Comparison of ENCODE assay signal across 14 cellular contexts in the genomic region with DNA sequence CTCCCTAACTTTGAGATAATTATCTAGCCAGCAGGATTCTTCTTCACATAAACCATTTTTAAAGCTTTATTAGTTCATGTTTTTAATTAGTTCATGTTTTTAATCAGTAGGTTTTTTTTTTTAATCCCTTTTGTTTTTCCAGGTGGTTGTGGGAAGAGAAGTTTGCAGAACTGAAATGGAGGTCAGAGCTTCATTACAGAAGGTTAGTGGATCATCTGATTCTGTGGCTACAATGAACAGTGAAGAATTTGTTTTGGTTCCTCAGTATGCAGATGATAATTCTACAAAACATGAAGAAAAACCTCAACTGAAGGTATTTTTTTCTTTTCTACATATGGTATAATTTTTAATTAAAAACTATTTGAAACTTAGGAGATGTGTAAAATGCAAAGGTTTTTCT.
"Had no signal": no experiment of that assay in that cellular context is flagged by ENCODE, and none has a peak within 500 bp of the region (broad histone marks: within the 10 kb centered on the region; RNA-seq: fewer than 3 reads in every experiment).

No MANE protein-coding gene starts in this region.

- H3K79me2 ChIP-seq: parathyroid adenoma had no signal

- DNase-seq: activated B cell treated with CpG ODN at 0.5 μM for 24 hours; activated CD4-positive, alpha-beta T cell treated with anti-CD3 and anti-CD28 coated beads for 48 hours; activated CD8-positive, alpha-beta T cell treated with anti-CD3 and anti-CD28 coated beads for 36 hours; activated effector memory CD4-positive, alpha-beta T cell treated with anti-CD3 and anti-CD28 coated beads, Interleukin-2, amount 50 U/mL, for 16 hours; activated T-cell treated with anti-CD3 and anti-CD28 coated beads, Interleukin-2, amount 50 U/mL, for 48 hours; amniotic stem cell; effector CD8-positive, alpha-beta T cell; islet precursor cell; natural killer cell; stimulated activated CD4-positive, alpha-beta T cell treated with anti-CD3 and anti-CD28 coated beads, Interleukin-12 subunit alpha, Interleukin-12 subunit beta, amount 100 ng/mL, for 4 hours; stimulated activated naive CD4-positive, alpha-beta T cell treated with Interleukin-2 at 50 U/mL for 16 hours had no signal

- H3K9me3 ChIP-seq: neutrophil had no signal

- H2AFZ ChIP-seq: parathyroid adenoma had no signal

- H3K27ac ChIP-seq: epithelial cell of prostate, neutrophil, parathyroid adenoma had no signal

- H3K4me1 ChIP-seq: parathyroid adenoma had no signal

- ATAC-seq: activated CD8-positive, alpha-beta T cell treated with anti-CD3 and anti-CD28 coated beads for 36 hours; natural killer cell had no signal
